ENCODE assay signal across 8 cellular contexts in genomic region chrX:41085883-41086626, GRCh38. TPM values are rescaled to one million over a fixed set of nuclear protein-coding genes. Genes with fewer than 3 reads are reported as not detected.
DNase-seq lines count a peak whose midpoint lies in the region; ATAC-seq and TF ChIP-seq lines count a peak whose summit lies in the region.

No MANE protein-coding gene starts in this region.

- H3K36me3 Mint-ChIP-seq in CD14-positive monocyte (peaks cover 4 to 9% of the 10 kb centered on the region in 2 donors), activated B cell treated with CpG ODN at 0.5 μM for 24 hours (ENCODE audit: low read depth) (peaks cover 10% of the 10 kb centered on the region)

- H3K9me3 ChIP-seq in Karpas-422 (ENCODE audit: low read length) = no peaks in the 10 kb centered on the region

- POLR2A ChIA-PET in activated B cell treated with CpG ODN at 0.5 μM for 24 hours (lab: Charles Lee) = interaction anchor here (0.6 to 4.0 kb wide), 23 partner anchors 10 to 988 kb away, joined by 3 to 47 read pairs (median 8); partner anchors contain the start of genes BCOR, CXorf38, DDX3X and MED14

- TF ChIP-seq CTCF in CD14-positive monocyte (IDR thresholded peaks at IDR 0.05) (no peak), activated B cell treated with CpG ODN at 0.5 μM for 24 hours (IDR thresholded peaks at IDR 0.05) (no peak), choroid plexus epithelial cell (conservative IDR thresholded peaks at IDR 0.05; ENCODE audit: low read depth, low read length) (no peak)

- DNase-seq in CD14-positive monocyte (ENCODE audit: low spot score) (no peak), GM19240 (ENCODE audit: insufficient read length, low spot score) (peak; percentile 21), Karpas-422 (peak; percentile 80), activated B cell treated with CpG ODN at 0.5 μM for 24 hours (peak; percentile 33), choroid plexus epithelial cell (ENCODE audit: low read depth) (peak; percentile 42), left colon (peak; percentile 60 to 73)
- DNase-seq in stimulated activated CD4-positive, alpha-beta T cell treated with anti-CD3 and anti-CD28 coated beads, Interleukin-2, amount 100 ng/mL, for 24 hours = peak; percentile 45 to 49

- ATAC-seq in activated B cell treated with CpG ODN at 0.5 μM for 24 hours (ENCODE audit: low read depth) (no peak), left colon (peak; percentile 13), HG03432 (IDR thresholded peaks at IDR 0.05; ENCODE audit: unreplicated experiment) (no peak)

- H3K4me1 Mint-ChIP-seq in CD14-positive monocyte = peaks cover 40% of the 10 kb centered on the region
- peaks cover 52% of the 10 kb centered on the region for H3K4me1 Mint-ChIP-seq in activated B cell treated with CpG ODN at 0.5 μM for 24 hours

- peak overlapping the region; percentile 87 for H3K9ac ChIP-seq in Karpas-422 (ENCODE audit: low read length)

- H3K27me3 Mint-ChIP-seq in CD14-positive monocyte (ENCODE audit: low read depth in 3 of 3) = peaks cover 0 to 51% (median 1%) of the 10 kb centered on the region in 3 donors
- H3K27me3 Mint-ChIP-seq in activated B cell treated with CpG ODN at 0.5 μM for 24 hours = no peaks in the 10 kb centered on the region

- H3K27me3 ChIP-seq in Karpas-422 (ENCODE audit: low read length) = no peaks in the 10 kb centered on the region

- intact Hi-C loops in CD14-positive monocyte (cut with micrococcal nuclease) = loop anchor here (10.0 kb wide), 2 partner anchors 51 to 71 kb away; no protein-coding TSS in a partner anchor
- intact Hi-C loops in activated B cell treated with CpG ODN at 0.5 μM for 24 hours (cut with micrococcal nuclease) = loop anchor here (1.0 to 10.0 kb wide), 7 partner anchors 19 to 987 kb away; partner anchors contain the start of gene ATP6AP2
- intact Hi-C loops in left colon (cut with DNase I, micrococcal nuclease) = no loop called here

- peaks cover 58% of the 10 kb centered on the region for H3K79me2 ChIP-seq in Karpas-422 (ENCODE audit: low read length)

- CTCF ChIA-PET in activated B cell treated with CpG ODN at 0.5 μM for 24 hours (lab: Charles Lee) = interaction anchor here (1.0 to 3.0 kb wide), 4 partner anchors 23 to 208 kb away, joined by 3 to 16 read pairs (median 9); no protein-coding TSS in a partner anchor

- peaks cover 53% of the 10 kb centered on the region for H3K4me1 ChIP-seq in Karpas-422 (ENCODE audit: low read length)

- H3K9me3 Mint-ChIP-seq in CD14-positive monocyte (peaks cover 0 to 18% (median 3%) of the 10 kb centered on the region in 7 donors), activated B cell treated with CpG ODN at 0.5 μM for 24 hours (no peaks in the 10 kb centered on the region)

- H3K27ac Mint-ChIP-seq in CD14-positive monocyte (peak overlapping the region; percentile 86 to 98 (median 91)), activated B cell treated with CpG ODN at 0.5 μM for 24 hours (peak overlapping the region; percentile 86)

- peak overlapping the region; percentile 82 to 88 for H3K4me3 Mint-ChIP-seq in CD14-positive monocyte
- peak overlapping the region; percentile 90 for H3K4me3 Mint-ChIP-seq in activated B cell treated with CpG ODN at 0.5 μM for 24 hours

- peak overlapping the region; percentile 92 for H3K27ac ChIP-seq in Karpas-422 (ENCODE audit: low read length)

- no peak overlapping the region for H2AFZ ChIP-seq in Karpas-422 (ENCODE audit: low read length)

- H3K4me2 ChIP-seq in Karpas-422 (ENCODE audit: low read depth, low read length, poor library complexity, severe bottlenecking) = peak overlapping the region; percentile 83

- H3K4me3 ChIP-seq in Karpas-422 (ENCODE audit: low read length) (peak overlapping the region; percentile 79), choroid plexus epithelial cell (ENCODE audit: low read depth, low read length) (peak overlapping the region; percentile 83)

- peaks cover 4% of the 10 kb centered on the region; the same call in 1 of the 2 replicates for H3K9me2 ChIP-seq in Karpas-422 (replicated peaks; ENCODE audit: insufficient read depth, low read length)

- peaks cover 44% of the 10 kb centered on the region for H4K20me1 ChIP-seq in Karpas-422 (ENCODE audit: insufficient read depth, low read depth, low read length)

- peaks cover 20% of the 10 kb centered on the region; the same call in 1 of the 2 replicates for H3K36me3 ChIP-seq in Karpas-422 (ENCODE audit: insufficient read depth, low read length)

RNA-seq across cellular contexts. Expression of gene USP9X, which starts 0.8 kb away (rescaled TPM):
- 10 to 100 TPM in 1 of 2 donors, 1 to 10 TPM in 1; 9.6 to 16.1 TPM for polyA plus RNA-seq in CD14-positive monocyte
- 68.8 and 160 TPM in 2 replicates for total RNA-seq in Karpas-422 (2014; rRNA removed; shearing (Covaris generic); ENCODE audit: low replicate concordance)
- total RNA-seq in activated B cell treated with CpG ODN at 0.5 μM for 24 hours (58.9 and 68.3 TPM in 2 replicates), left colon (10 to 100 TPM; 72.0 to 85.0 TPM)

Comparison
In these comparisons a context has a peak if more than half of its experiments do, and no peak if none do; other contexts are left out.
1. intact Hi-C loops: an anchor here in CD14-positive monocyte (10.0 kb wide) and activated B cell treated with CpG ODN at 0.5 μM for 24 hours (1.0 to 10.0 kb wide); none called in left colon.